ENCODE assay signal across 8 cellular contexts in genomic region chr12:50057000-50057841, GRCh38. TPM values are rescaled to one million over a fixed set of nuclear protein-coding genes. Genes with fewer than 3 reads are reported as not detected.
DNase-seq lines count a peak whose midpoint lies in the region; ATAC-seq lines count a peak whose summit lies in the region.

ASIC1 (plus strand) TSS chr12:50057596; CDS start chr12:50058767, 1,171 bp downstream.

- H3K27ac Mint-ChIP-seq in activated CD4-positive, alpha-beta memory T cell treated with anti-CD3 and anti-CD28 coated beads, Interleukin-2, amount 10 ng/mL, durations not matched to agents 7 days and 5 days = no peak within 1 kb of the TSS

- H3K27me3 ChIP-seq in effector memory CD4-positive, alpha-beta T cell (replicated peaks; ENCODE audit: control insufficient read depth, insufficient read depth, low read length, poor library complexity, severe bottlenecking) = peaks cover 26% of the 10 kb centered on the region

- H3K4me3 ChIP-seq in effector memory CD4-positive, alpha-beta T cell (ENCODE audit: insufficient read depth, low read depth, low read length, poor library complexity, severe bottlenecking) = peak within 1 kb of the TSS; percentile 62

- POLR2A ChIA-PET in activated CD4-positive, alpha-beta memory T cell treated with anti-CD3 and anti-CD28 coated beads, Interleukin-2, amount 10 ng/mL, durations not matched to agents 7 days and 5 days (lab: Charles Lee) = interaction anchor here (1.3 to 2.3 kb wide), 2 partner anchors 18 to 28 kb away, joined by 5 to 8 read pairs; partner anchors contain the start of gene SMARCD1

- no peaks in the 10 kb centered on the region for H3K36me3 Mint-ChIP-seq in activated CD4-positive, alpha-beta memory T cell treated with anti-CD3 and anti-CD28 coated beads, Interleukin-2, amount 10 ng/mL, durations not matched to agents 7 days and 5 days (ENCODE audit: low read depth)

- H3K27ac ChIP-seq in effector memory CD4-positive, alpha-beta T cell (ENCODE audit: insufficient read depth, low read length, poor library complexity, severe bottlenecking) = no peak within 1 kb of the TSS

- peaks cover 28% of the 10 kb centered on the region for H3K4me1 Mint-ChIP-seq in activated CD4-positive, alpha-beta memory T cell treated with anti-CD3 and anti-CD28 coated beads, Interleukin-2, amount 10 ng/mL, durations not matched to agents 7 days and 5 days

- H3K9me3 Mint-ChIP-seq in activated CD4-positive, alpha-beta memory T cell treated with anti-CD3 and anti-CD28 coated beads, Interleukin-2, amount 10 ng/mL, durations not matched to agents 7 days and 5 days = no peaks in the 10 kb centered on the region

- H3K27me3 Mint-ChIP-seq in activated CD4-positive, alpha-beta memory T cell treated with anti-CD3 and anti-CD28 coated beads, Interleukin-2, amount 10 ng/mL, durations not matched to agents 7 days and 5 days = peaks cover 56% of the 10 kb centered on the region

- CTCF ChIA-PET in activated CD4-positive, alpha-beta memory T cell treated with anti-CD3 and anti-CD28 coated beads, Interleukin-2, amount 10 ng/mL, durations not matched to agents 7 days and 5 days (lab: Charles Lee) = interaction anchor here (0.9 to 4.8 kb wide), 12 partner anchors 10 to 164 kb away, joined by 3 to 78 read pairs (median 10); partner anchors contain the start of gene COX14

- no peak for ATAC-seq in HG02870 (IDR thresholded peaks at IDR 0.05; ENCODE audit: unreplicated experiment)

- H3K4me1 ChIP-seq in effector memory CD4-positive, alpha-beta T cell (ENCODE audit: control insufficient read depth, insufficient read depth, low read length, poor library complexity, severe bottlenecking) = peaks cover 18% of the 10 kb centered on the region

- DNase-seq in DMS53 (lab: John Stamatoyannopoulos, UW) (peak; percentile 89), DMS53 treated with DMSO at 0.1 percent for 48 hours (lab: John Stamatoyannopoulos, UW; ENCODE audit: unreplicated experiment) (no peak), NCI-H2227 (lab: John Stamatoyannopoulos, UW; ENCODE audit: unreplicated experiment) (peak; percentile 82), lung microvascular endothelial cell (ENCODE audit: low read depth in 2 of 2) (peak; percentile 65 to 68)
- DNase-seq in activated CD4-positive, alpha-beta memory T cell treated with anti-CD3 and anti-CD28 coated beads, Interleukin-2, amount 10 ng/mL, durations not matched to agents 7 days and 5 days = peak; percentile 44
- peak in 1 of 3 donors; percentile 12 for DNase-seq in effector memory CD4-positive, alpha-beta T cell
- DNase-seq in stimulated activated CD4-positive, alpha-beta T cell treated with anti-CD3 and anti-CD28 coated beads, Interleukin-4, amount 100 ng/mL, for 48 hours (ENCODE audit: low read depth in 2 of 2) = peak; percentile 39 to 48

- no peaks in the 10 kb centered on the region for H3K9me3 ChIP-seq in effector memory CD4-positive, alpha-beta T cell (ENCODE audit: control insufficient read depth, low read length)

- no peaks in the 10 kb centered on the region for H3K36me3 ChIP-seq in effector memory CD4-positive, alpha-beta T cell (ENCODE audit: control insufficient read depth, insufficient read depth, low read length)

- H3K4me3 Mint-ChIP-seq in activated CD4-positive, alpha-beta memory T cell treated with anti-CD3 and anti-CD28 coated beads, Interleukin-2, amount 10 ng/mL, durations not matched to agents 7 days and 5 days = peak within 1 kb of the TSS; percentile 77

RNA-seq across cellular contexts. Expression of gene ASIC1, which starts in this region (rescaled TPM):
- total RNA-seq in activated CD4-positive, alpha-beta memory T cell treated with anti-CD3 and anti-CD28 coated beads, Interleukin-2, amount 10 ng/mL, durations not matched to agents 7 days and 5 days = under 1 TPM; 0.91 to 0.98 TPM
- total RNA-seq in lung microvascular endothelial cell = under 0.01 TPM in 1 of 2 replicates, not detected in the other

Comparison
In these comparisons a context has a peak if more than half of its experiments do, and no peak if none do; other contexts are left out.
1. Peak in DNase-seq in activated CD4-positive, alpha-beta memory T cell treated with anti-CD3 and anti-CD28 coated beads, Interleukin-2, amount 10 ng/mL, durations not matched to agents 7 days and 5 days; RNA of the gene not detected or under 1 TPM.
2. Peak in DNase-seq in lung microvascular endothelial cell; RNA of the gene not detected or under 1 TPM.